Comparison of ENCODE assay signal across 10 cellular contexts in the genomic region with DNA sequence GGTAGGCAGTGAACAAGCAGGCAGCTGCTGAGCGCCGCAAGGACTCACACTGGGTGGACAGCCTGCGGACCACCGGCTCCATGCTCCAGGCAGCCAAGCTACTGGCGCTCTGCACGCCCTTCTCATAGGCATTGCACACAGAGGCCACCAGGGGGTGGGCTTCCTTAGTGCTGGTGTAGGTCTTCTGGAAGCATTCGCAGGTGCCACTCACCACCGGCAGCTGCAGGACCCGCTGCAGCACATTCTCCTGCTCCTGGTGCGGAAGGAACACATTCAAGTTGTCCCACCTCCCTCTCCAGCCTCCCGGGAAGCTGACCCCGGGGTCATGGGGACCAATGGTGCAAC. TPM values are rescaled to one million over a fixed set of nuclear protein-coding genes. Genes with fewer than 3 reads are reported as not detected.
A peak's percentile ranks its signal among the peaks of the same experiment; 100 is the strongest.
DNase-seq lines count a peak whose midpoint lies in the region; ATAC-seq and TF ChIP-seq lines count a peak whose summit lies in the region.
"Had no signal": no experiment of that assay in that cellular context is flagged by ENCODE, and none has a peak within 500 bp of the region (broad histone marks: within the 10 kb centered on the region; RNA-seq: fewer than 3 reads in every experiment).

No MANE protein-coding gene starts in this region.

- H3K4me2 ChIP-seq in PC-3 (ENCODE audit: low read length): no peak overlapping the region

- no peaks in the 10 kb centered on the region for H3K27me3 Mint-ChIP-seq in natural killer cell (ENCODE audit: low read depth in 2 of 2)
- peaks cover 0 to 3% of the 10 kb centered on the region in 2 donors for H3K27me3 Mint-ChIP-seq in natural killer cell treated with Interleukin-12 subunit alpha and Interleukin-12 subunit beta and Interleukin-15 and Interleukin-18, amount 100 ng/mL, for 72 hours

- H3K4me1 ChIP-seq in PC-3 (ENCODE audit: insufficient read depth, low read length) (no peaks in the 10 kb centered on the region), aorta (ENCODE audit: control insufficient read depth in 1 of 2, insufficient read depth in 2 of 2, low read length in 2 of 2) (peaks cover 0 to 4% of the 10 kb centered on the region in 2 donors), thyroid gland (peaks cover 4 to 12% of the 10 kb centered on the region in 2 donors)

- H3K27ac ChIP-seq in PC-3 (ENCODE audit: low read length): no peak overlapping the region
- peak overlapping the region; percentile 34 to 76 for H3K27ac ChIP-seq in aorta (ENCODE audit: low read depth in 1 of 2, low read length in 2 of 2)
- H3K27ac ChIP-seq in thyroid gland: no peak overlapping the region
- H3K27ac ChIP-seq: skin epidermis had no signal

- POLR2A ChIA-PET in PC-3 (lab: Charles Lee; ENCODE audit: unreplicated experiment): no interaction called here

- H3K27ac Mint-ChIP-seq in natural killer cell: no peak overlapping the region
- no peak overlapping the region for H3K27ac Mint-ChIP-seq in natural killer cell treated with Interleukin-12 subunit alpha and Interleukin-12 subunit beta and Interleukin-15 and Interleukin-18, amount 100 ng/mL, for 72 hours
- H3K27ac Mint-ChIP-seq: activated naive CD4-positive, alpha-beta T cell treated with anti-CD3 and anti-CD28 coated beads, Interleukin-2, amount 50 U/mL, for 24 hours had no signal

- H3K9me3 ChIP-seq in PC-3 (ENCODE audit: low read length): no peaks in the 10 kb centered on the region
- no peaks in the 10 kb centered on the region for H3K9me3 ChIP-seq in aorta (ENCODE audit: control insufficient read depth, low read length)
- no peaks in the 10 kb centered on the region for H3K9me3 ChIP-seq in thyroid gland

- BruUV-seq in PC-3 (replicated peaks; lab: Mats Ljungman, UMichigan): no TSS peak

- H3K9me2 ChIP-seq in PC-3 (replicated peaks; ENCODE audit: low read length): no peaks in the 10 kb centered on the region

- no peak overlapping the region for H3K4me3 Mint-ChIP-seq in natural killer cell
- H3K4me3 Mint-ChIP-seq in natural killer cell treated with Interleukin-12 subunit alpha and Interleukin-12 subunit beta and Interleukin-15 and Interleukin-18, amount 100 ng/mL, for 72 hours: no peak overlapping the region
- H3K4me3 Mint-ChIP-seq: activated naive CD4-positive, alpha-beta T cell treated with anti-CD3 and anti-CD28 coated beads, Interleukin-2, amount 50 U/mL, for 24 hours had no signal

- H3K9ac ChIP-seq in PC-3 (ENCODE audit: low read length): no peak overlapping the region

- peak in 1 of 3 donors; percentile 63 for ATAC-seq in natural killer cell
- no peak for ATAC-seq in natural killer cell treated with Interleukin-12 subunit alpha and Interleukin-12 subunit beta and Interleukin-15 and Interleukin-18, amount 100 ng/mL, for 72 hours
- ATAC-seq in PC-3: no peak
- ATAC-seq in aorta (ENCODE audit: low FRiP score): no peak
- ATAC-seq in HG02610 (IDR thresholded peaks at IDR 0.05; ENCODE audit: unreplicated experiment): no peak

- H3F3A ChIP-seq in PC-3 (ENCODE audit: low read length, unreplicated experiment): no peaks in the 10 kb centered on the region

- H3K36me3 ChIP-seq in PC-3 (ENCODE audit: low read depth, low read length) (no peaks in the 10 kb centered on the region), aorta (ENCODE audit: control insufficient read depth in 1 of 2, insufficient read depth in 2 of 2, low read length in 1 of 2) (no peaks in the 10 kb centered on the region), thyroid gland (no peaks in the 10 kb centered on the region)

- TF ChIP-seq POLR2A in thyroid gland (IDR thresholded peaks at IDR 0.05): no peak

- no peaks in the 10 kb centered on the region for H4K20me1 ChIP-seq in PC-3 (ENCODE audit: low read length)

- no peaks in the 10 kb centered on the region for H3K79me2 ChIP-seq in PC-3 (ENCODE audit: low read length)

- WGBS in aorta, 2 donors: 68 to 70% methylated on average over 12 of the region's 12 CpGs
- WGBS in thyroid gland, 2 donors: 59 to 73% methylated on average over 9 to 12 of the region's 12 CpGs

- no peaks in the 10 kb centered on the region for H3K27me3 ChIP-seq in PC-3 (ENCODE audit: low read length)
- H3K27me3 ChIP-seq in aorta (ENCODE audit: control insufficient read depth in 1 of 2, insufficient read depth in 2 of 2, low read length in 1 of 2): no peaks in the 10 kb centered on the region
- no peaks in the 10 kb centered on the region for H3K27me3 ChIP-seq in thyroid gland

- H3K9me3 Mint-ChIP-seq in natural killer cell: no peaks in the 10 kb centered on the region
- H3K9me3 Mint-ChIP-seq in natural killer cell treated with Interleukin-12 subunit alpha and Interleukin-12 subunit beta and Interleukin-15 and Interleukin-18, amount 100 ng/mL, for 72 hours: no peaks in the 10 kb centered on the region
- H3K9me3 Mint-ChIP-seq: activated naive CD4-positive, alpha-beta T cell treated with anti-CD3 and anti-CD28 coated beads, Interleukin-2, amount 50 U/mL, for 24 hours had no signal

- CTCF ChIA-PET in PC-3 (lab: Charles Lee): no interaction called here

- H3K36me3 Mint-ChIP-seq in natural killer cell: no peaks in the 10 kb centered on the region
- H3K36me3 Mint-ChIP-seq in natural killer cell treated with Interleukin-12 subunit alpha and Interleukin-12 subunit beta and Interleukin-15 and Interleukin-18, amount 100 ng/mL, for 72 hours: no peaks in the 10 kb centered on the region

- DNase-seq in natural killer cell (no peak), PC-3 (peak; percentile 30), foreskin fibroblast (no peak), aorta (no peak), thyroid gland (no peak), RKO (ENCODE audit: low spot score) (no peak)
- DNase-seq in natural killer cell treated with Interleukin-12 subunit alpha and Interleukin-12 subunit beta and Interleukin-15 and Interleukin-18, amount 100 ng/mL, for 72 hours (ENCODE audit: low spot score): no peak

- no peaks in the 10 kb centered on the region for H3K4me1 Mint-ChIP-seq in natural killer cell
- no peaks in the 10 kb centered on the region for H3K4me1 Mint-ChIP-seq in natural killer cell treated with Interleukin-12 subunit alpha and Interleukin-12 subunit beta and Interleukin-15 and Interleukin-18, amount 100 ng/mL, for 72 hours (ENCODE audit: low read depth in 2 of 2)
- H3K4me1 Mint-ChIP-seq: activated naive CD4-positive, alpha-beta T cell treated with anti-CD3 and anti-CD28 coated beads, Interleukin-2, amount 50 U/mL, for 24 hours had no signal

- intact Hi-C loops in natural killer cell (cut with micrococcal nuclease): no loop called here
- intact Hi-C loops in PC-3 (cut with micrococcal nuclease): no loop called here
- intact Hi-C loops in aorta (cut with DNase I): no loop called here
- intact Hi-C loops in thyroid gland (cut with DNase I): no loop called here

- H2AFZ ChIP-seq in PC-3 (ENCODE audit: low read length): no peak overlapping the region

- TF ChIP-seq CTCF in natural killer cell (IDR thresholded peaks at IDR 0.05) (peak; percentile 19), PC-3 (conservative IDR thresholded peaks at IDR 0.05; ENCODE audit: low read depth, low read length) (peak; percentile 53), foreskin fibroblast (IDR thresholded peaks at IDR 0.05; ENCODE audit: low read depth, low read length) (peak; percentile 21), thyroid gland (IDR thresholded peaks at IDR 0.05) (peak in 1 of 6 experiments; percentile 26)

- H3K4me3 ChIP-seq in PC-3 (ENCODE audit: low read length): no peak overlapping the region
- no peak overlapping the region for H3K4me3 ChIP-seq in foreskin fibroblast (ENCODE audit: low read depth in 1 of 2, low read length in 2 of 2)
- no peak overlapping the region for H3K4me3 ChIP-seq in aorta (ENCODE audit: low read length in 2 of 2)
- no peak overlapping the region for H3K4me3 ChIP-seq in thyroid gland (replicated peaks in 1 of 3)
- H3K4me3 ChIP-seq: skin epidermis had no signal

RNA-seq across cellular contexts. Expression of a gene that starts 6.0 kb away (rescaled TPM):
- total RNA-seq in natural killer cell: under 1 TPM; 0.40 to 0.75 (median 0.66) TPM
- 1 to 10 TPM in 1 of 2 donors, under 1 TPM in 1; 0.33 to 1.0 TPM for total RNA-seq in natural killer cell treated with Interleukin-12 subunit alpha and Interleukin-12 subunit beta and Interleukin-15 and Interleukin-18, amount 100 ng/mL, for 72 hours
- 1.0 and 1.3 TPM in 2 replicates for total RNA-seq in PC-3 (2014; rRNA removed)
- 1 to 10 TPM; 3.0 to 4.1 TPM for total RNA-seq in aorta
- 1 to 10 TPM in 1 of 2 donors, under 1 TPM in 1; 0.38 to 2.3 TPM for polyA plus RNA-seq in aorta
- total RNA-seq in thyroid gland: 1 to 10 TPM; 3.3 to 9.9 (median 6.0) TPM

RNA-seq across cellular contexts. Expression of a gene that starts 17.4 kb away (rescaled TPM):
- total RNA-seq in natural killer cell (1 to 10 TPM; 2.0 to 3.1 (median 3.1) TPM), PC-3 (2014; rRNA removed) (7.8 and 9.7 TPM in 2 replicates), aorta (1 to 10 TPM; 7.7 to 9.1 TPM), thyroid gland (10 to 100 TPM; 17.4 to 39.5 (median 20.6) TPM)
- total RNA-seq in natural killer cell treated with Interleukin-12 subunit alpha and Interleukin-12 subunit beta and Interleukin-15 and Interleukin-18, amount 100 ng/mL, for 72 hours: 1 to 10 TPM; 3.1 to 3.2 TPM
- 10 to 100 TPM; 10.4 to 13.3 TPM for polyA plus RNA-seq in aorta

RNA-seq across cellular contexts. Expression of a gene that starts 17.5 kb away (rescaled TPM):
- total RNA-seq in natural killer cell: under 1 TPM in 2 of 3 donors, not detected in 1; 0.25 to 0.38 TPM
- total RNA-seq in natural killer cell treated with Interleukin-12 subunit alpha and Interleukin-12 subunit beta and Interleukin-15 and Interleukin-18, amount 100 ng/mL, for 72 hours: not detected
- total RNA-seq in PC-3 (2014; rRNA removed): 0.22 TPM in 1 of 2 replicates, not detected in the other
- total RNA-seq in aorta: not detected
- polyA plus RNA-seq in aorta: under 1 TPM in 1 of 2 donors, not detected in 1; 0.84 TPM
- total RNA-seq in thyroid gland: 1 to 10 TPM; 1.1 to 2.3 (median 2.3) TPM

RNA-seq across cellular contexts. Expression of a gene that starts 17.9 kb away (rescaled TPM):
- total RNA-seq in natural killer cell (1 to 10 TPM in 2 of 3 donors, under 1 TPM in 1; 0.93 to 3.6 (median 1.6) TPM), PC-3 (2014; rRNA removed) (18.8 and 27.2 TPM in 2 replicates), aorta (10 to 100 TPM; 16.5 to 17.5 TPM), thyroid gland (10 to 100 TPM in 1 of 4 donors, 1 to 10 TPM in 3; 6.8 to 10.1 (median 8.3) TPM)
- total RNA-seq in natural killer cell treated with Interleukin-12 subunit alpha and Interleukin-12 subunit beta and Interleukin-15 and Interleukin-18, amount 100 ng/mL, for 72 hours: 1 to 10 TPM in 1 of 2 donors, under 1 TPM in 1; 1.00 to 1.4 TPM
- polyA plus RNA-seq in aorta: 10 to 100 TPM in 1 of 2 donors, 1 to 10 TPM in 1; 3.1 to 16.0 TPM

Comparison
In these comparisons a context has a peak if more than half of its experiments do, and no peak if none do; other contexts are left out.
1. H3K27ac ChIP-seq: peak in aorta (2 of 2); none in PC-3 (single experiment) and thyroid gland (0 of 3).